ENCODE assay signal across 1 cellular context in the genomic region with DNA sequence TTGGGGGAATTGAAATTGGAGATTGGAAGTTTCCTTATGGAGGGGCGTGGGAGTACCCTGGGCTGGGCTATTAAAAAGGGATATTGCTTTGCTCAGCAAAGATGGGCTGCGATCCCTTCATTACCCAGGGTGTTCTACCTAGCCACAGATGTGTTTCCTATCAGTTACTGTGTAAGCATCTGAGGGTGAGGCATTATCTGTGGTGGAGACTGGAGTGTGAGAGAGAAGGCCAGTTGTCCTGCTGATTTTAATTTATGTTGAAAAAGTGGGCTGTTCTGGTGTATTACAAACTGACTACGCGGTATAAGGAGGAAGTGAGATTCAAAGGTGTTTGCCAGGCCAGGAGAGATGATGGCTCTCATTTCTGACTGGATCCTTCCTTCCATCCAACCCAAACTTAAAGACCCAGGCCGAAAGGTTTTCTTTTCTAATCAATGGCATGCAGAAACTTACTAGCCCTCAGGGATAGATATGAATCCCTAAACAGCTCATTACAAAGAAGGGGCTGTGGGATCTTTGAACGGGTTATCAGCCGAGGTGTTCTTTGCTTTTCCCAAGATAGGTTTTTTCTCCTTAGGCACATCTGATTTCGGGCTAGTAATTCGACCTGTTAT.
TF ChIP-seq lines count a peak whose summit lies in the region.

No MANE protein-coding gene starts in this region.

TF ChIP-seq in A549, 52 proteins besides CTCF, POLR2A, EP300 and RAD21:
- no peak for TF ChIP-seq CBX8 (IDR thresholded peaks at IDR 0.05)
- TF ChIP-seq HOXA7 (CRISPR knock-in tag; IDR thresholded peaks at IDR 0.05), result 0 out of 2 replicates have a peak, but pooled peaks have one; percentile 24
- no peak for TF ChIP-seq MAX (IDR thresholded peaks at IDR 0.05)
- peak; percentile 85 for TF ChIP-seq MAFK (IDR thresholded peaks at IDR 0.05; ENCODE audit: partially characterized antibody)
